ENCODE assay signal across 9 cellular contexts in the genomic region with DNA sequence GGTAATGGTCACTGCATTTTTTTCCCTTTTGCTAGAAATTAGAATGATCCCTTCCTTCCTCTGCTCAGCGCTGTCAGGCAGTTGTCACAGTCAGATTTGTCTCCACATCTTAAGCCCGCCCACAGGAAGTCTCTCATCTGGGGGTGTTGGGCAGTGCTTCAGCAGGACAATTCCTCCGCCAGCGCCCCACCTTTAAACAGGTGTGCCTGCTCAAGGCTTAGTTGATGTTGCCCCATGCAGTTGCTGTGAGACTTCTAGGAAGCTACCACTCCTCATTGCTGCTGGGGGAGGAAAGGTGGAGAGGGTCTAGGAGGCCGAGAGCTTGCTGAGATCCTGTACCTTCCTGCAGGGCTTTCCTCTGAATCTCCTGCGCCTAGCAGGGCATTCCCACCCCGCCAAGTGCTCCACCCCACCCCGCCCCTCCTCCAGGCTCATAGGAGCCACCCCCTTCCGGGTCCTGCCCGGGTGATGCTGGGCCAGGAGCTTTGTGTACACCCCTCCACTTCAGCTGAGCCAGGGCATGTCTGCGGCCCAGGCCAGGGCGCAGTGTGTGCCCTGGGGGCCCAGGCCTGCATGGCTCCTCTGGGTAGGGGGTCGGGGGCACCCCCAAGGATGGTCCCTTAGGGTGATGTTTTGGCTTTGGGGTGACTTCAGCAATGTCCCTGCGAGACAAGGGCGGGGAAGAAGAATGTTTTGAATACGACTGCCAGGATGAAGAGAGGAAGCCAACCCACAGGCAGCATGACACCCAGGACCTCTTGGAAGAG.
DNase-seq lines count a peak whose midpoint lies in the region; ATAC-seq, FAIRE-seq and TF ChIP-seq lines count a peak whose summit lies in the region.
"Had no signal": no experiment of that assay in that cellular context is flagged by ENCODE, and none has a peak within 500 bp of the region (broad histone marks: within the 10 kb centered on the region; RNA-seq: fewer than 3 reads in every experiment).

No MANE protein-coding gene starts in this region.

- RAD21 ChIA-PET in HCT116 (lab: Charles Lee; ENCODE audit: low non-redundant PET in 1 of 2, low total read pairs in 2 of 2, uncharacterized antibody in 2 of 2, unreplicated experiment in 2 of 2) = interaction anchor here (0.6 to 1.0 kb wide), 3 partner anchors 31 to 799 kb away, joined by 4 to 5 read pairs (median 4); no protein-coding TSS in a partner anchor

- no TSS peak for BruUV-seq in HCT116 (replicated peaks; lab: Mats Ljungman, UMichigan)

- H2AFZ ChIP-seq in HCT116 (ENCODE audit: low read depth, low read length, poor library complexity, severe bottlenecking) = no peak overlapping the region

- ATAC-seq in HCT116 = peak; percentile 96

- peak overlapping the region; percentile 50 for H3K27ac Mint-ChIP-seq in activated naive CD8-positive, alpha-beta T cell treated with anti-CD3 and anti-CD28 coated beads for 36 hours

- TF ChIP-seq RAD21 in HCT116 (IDR thresholded peaks at IDR 0.05; ENCODE audit: low read depth) = no peak

- H3K36me3 Mint-ChIP-seq in activated naive CD8-positive, alpha-beta T cell treated with anti-CD3 and anti-CD28 coated beads for 36 hours = no peaks in the 10 kb centered on the region

- POLR2A ChIA-PET in HCT116 (lab: Charles Lee) = interaction anchor here (0.7 kb wide), 1 partner anchor 36 kb away, joined by 3 read pairs; no protein-coding TSS in a partner anchor

- H3K79me2 ChIP-seq in HCT116 (ENCODE audit: insufficient read depth, low read length) = peaks cover 18% of the 10 kb centered on the region

- intact Hi-C loops in HCT116 (cut with micrococcal nuclease) = no loop called here

- no peaks in the 10 kb centered on the region for H3K9me3 ChIP-seq in HCT116 (ENCODE audit: control insufficient read depth in 1 of 2, insufficient read depth in 1 of 2, low read depth in 1 of 2, low read length in 2 of 2)
- H3K9me3 ChIP-seq in iPS-18a (ENCODE audit: control insufficient read depth, low read depth, low read length) = no peaks in the 10 kb centered on the region

- TF ChIP-seq POLR2A in GM12891 (IDR thresholded peaks at IDR 0.05; ENCODE audit: low read depth, low read length) (no peak), HCT116 (IDR thresholded peaks at IDR 0.05; ENCODE audit: borderline replicate concordance, extremely low read depth, insufficient read depth, insufficient read length) (no peak)

- H3K4me3 Mint-ChIP-seq in activated naive CD8-positive, alpha-beta T cell treated with anti-CD3 and anti-CD28 coated beads for 36 hours = peak overlapping the region; percentile 63

- peak overlapping the region; percentile 83 for H3K4me2 ChIP-seq in HCT116 (ENCODE audit: low read length)

- no peaks in the 10 kb centered on the region for H3K27me3 ChIP-seq in HCT116 (ENCODE audit: insufficient read depth, low read length)
- H3K27me3 ChIP-seq in iPS-18a (ENCODE audit: control insufficient read depth, insufficient read depth, low read length) = no peaks in the 10 kb centered on the region

- FAIRE-seq in GM12891 (lab: Jason Lieb, UNC) = peak; percentile 92
- FAIRE-seq: TTC549 had no signal

- peaks cover 33% of the 10 kb centered on the region for H3K4me1 Mint-ChIP-seq in activated naive CD8-positive, alpha-beta T cell treated with anti-CD3 and anti-CD28 coated beads for 36 hours

- no peaks in the 10 kb centered on the region for H3K9me3 Mint-ChIP-seq in activated naive CD8-positive, alpha-beta T cell treated with anti-CD3 and anti-CD28 coated beads for 36 hours

- TF ChIP-seq CTCF in HCT116 (IDR thresholded peaks at IDR 0.05 in 2 of 3, conservative IDR thresholded peaks at IDR 0.05 in 1 of 3; ENCODE audit: borderline replicate concordance in 1 of 3, insufficient read depth in 1 of 3, low read depth in 2 of 3, low read length in 2 of 3) = no peak

- H3K4me3 ChIP-seq in HCT116 (replicated peaks in 1 of 2; ENCODE audit: low read depth in 1 of 2, low read length in 2 of 2) = peak overlapping the region; percentile 42 to 53
- peak overlapping the region; percentile 74 for H3K4me3 ChIP-seq in iPS-18a (ENCODE audit: low read length)

- H3K36me3 ChIP-seq in HCT116 (ENCODE audit: control insufficient read depth in 1 of 2, insufficient read depth in 2 of 2, low read length in 2 of 2) (no peaks in the 10 kb centered on the region), iPS-18a (ENCODE audit: control insufficient read depth, low read depth, low read length) (no peaks in the 10 kb centered on the region)

- H3K27ac ChIP-seq in HCT116 (ENCODE audit: low read depth, low read length) = peak overlapping the region; percentile 41
- peak overlapping the region; percentile 72 for H3K27ac ChIP-seq in iPS-18a (ENCODE audit: low read length)

- H3K27me3 Mint-ChIP-seq in activated naive CD8-positive, alpha-beta T cell treated with anti-CD3 and anti-CD28 coated beads for 36 hours = no peaks in the 10 kb centered on the region

- peak; percentile 56 for DNase-seq in GM12891 (ENCODE audit: insufficient read length, low spot score)
- peak; percentile 59 for DNase-seq in HCT116 (ENCODE audit: low read depth, low spot score)
- DNase-seq in NCI-H510A treated with DMSO at 0.1 percent for 48 hours (lab: John Stamatoyannopoulos, UW) = peak; percentile 78
- peak; percentile 30 for DNase-seq in activated naive CD8-positive, alpha-beta T cell treated with anti-CD3 and anti-CD28 coated beads for 36 hours
- peak; percentile 4 for DNase-seq in stimulated activated CD4-positive, alpha-beta T cell treated with anti-CD3 and anti-CD28 coated beads, Interleukin-4, amount 100 ng/mL, for 1 hour
- no peak for DNase-seq in NCI-H446 (lab: John Stamatoyannopoulos, UW)
- DNase-seq in NCI-H524 treated with DMSO at 0.1 percent for 48 hours (lab: John Stamatoyannopoulos, UW) = no peak

- CTCF ChIA-PET in HCT116 (lab: Charles Lee) = interaction anchor here (0.6 to 1.0 kb wide), 2 partner anchors 31 to 1580 kb away, joined by 4 read pairs; no protein-coding TSS in a partner anchor

- no peaks in the 10 kb centered on the region for H4K20me1 ChIP-seq in HCT116 (ENCODE audit: insufficient read depth)

- H3K9me2 ChIP-seq in HCT116 (ENCODE audit: insufficient read depth) = no peaks in the 10 kb centered on the region

- peak overlapping the region; percentile 33 for H3K9ac ChIP-seq in HCT116 (ENCODE audit: low read length)
- peak overlapping the region; percentile 49 for H3K9ac ChIP-seq in iPS-18a (ENCODE audit: low read length)

- H3K4me1 ChIP-seq in HCT116 (ENCODE audit: control insufficient read depth in 1 of 2, insufficient read depth in 2 of 2, low read length in 2 of 2) (peaks cover 15 to 23% of the 10 kb centered on the region in 2 experiments), iPS-18a (ENCODE audit: control insufficient read depth, low read depth, low read length) (peaks cover 21% of the 10 kb centered on the region)

TF ChIP-seq in GM12891, 5 proteins besides CTCF, POLR2A, EP300 and RAD21:
- no peak for TF ChIP-seq POU2F2 (IDR thresholded peaks at IDR 0.05; ENCODE audit: low read depth, low read length)
- 0 out of 2 replicates have a peak, but pooled peaks have one; percentile 14 for TF ChIP-seq POLR2AphosphoS5 (IDR thresholded peaks at IDR 0.05; ENCODE audit: low read depth, low read length)

TF ChIP-seq in HCT116, 20 proteins besides CTCF, POLR2A, EP300 and RAD21:
- TF ChIP-seq MAX (IDR thresholded peaks at IDR 0.05) = peak; percentile 24; the same call in 1 of the 2 replicates
- TF ChIP-seq SP1 (IDR thresholded peaks at IDR 0.05; ENCODE audit: low read depth) = peak; percentile 48; the same call in 1 of the 2 replicates
- TF ChIP-seq TCF7L2 (IDR thresholded peaks at IDR 0.05; ENCODE audit: borderline replicate concordance, extremely low read depth, insufficient read depth, insufficient read length) = no peak
- TF ChIP-seq ELF1 (IDR thresholded peaks at IDR 0.05; ENCODE audit: borderline replicate concordance, low read depth) = peak; percentile 54
- TF ChIP-seq EZH2 (IDR thresholded peaks at IDR 0.05) = no peak
- TF ChIP-seq JUND (IDR thresholded peaks at IDR 0.05) = peak; percentile 44; the same call in 1 of the 2 replicates
- TF ChIP-seq EGR1 (IDR thresholded peaks at IDR 0.05; ENCODE audit: low read depth) = peak; percentile 22; the same call in 1 of the 2 replicates
- TF ChIP-seq CBX3 (IDR thresholded peaks at IDR 0.05; ENCODE audit: low read depth) = 0 out of 2 replicates have a peak, but pooled peaks have one; percentile 12
- TF ChIP-seq POLR2AphosphoS5 (IDR thresholded peaks at IDR 0.05; ENCODE audit: low read depth, low read length) = peak; percentile 50; the same call in 1 of the 2 replicates

Comparison
In these comparisons a context has a peak if more than half of its experiments do, and no peak if none do; other contexts are left out.
1. DNase-seq: peak in GM12891 (single experiment), HCT116 (single experiment), NCI-H510A treated with DMSO at 0.1 percent for 48 hours (single experiment), activated naive CD8-positive, alpha-beta T cell treated with anti-CD3 and anti-CD28 coated beads for 36 hours (single experiment) and stimulated activated CD4-positive, alpha-beta T cell treated with anti-CD3 and anti-CD28 coated beads, Interleukin-4, amount 100 ng/mL, for 1 hour (single experiment); none in NCI-H446 (0 of 2) and NCI-H524 treated with DMSO at 0.1 percent for 48 hours (single experiment).